2 cellular contexts compared by ENCODE assay signal in the genomic region with DNA sequence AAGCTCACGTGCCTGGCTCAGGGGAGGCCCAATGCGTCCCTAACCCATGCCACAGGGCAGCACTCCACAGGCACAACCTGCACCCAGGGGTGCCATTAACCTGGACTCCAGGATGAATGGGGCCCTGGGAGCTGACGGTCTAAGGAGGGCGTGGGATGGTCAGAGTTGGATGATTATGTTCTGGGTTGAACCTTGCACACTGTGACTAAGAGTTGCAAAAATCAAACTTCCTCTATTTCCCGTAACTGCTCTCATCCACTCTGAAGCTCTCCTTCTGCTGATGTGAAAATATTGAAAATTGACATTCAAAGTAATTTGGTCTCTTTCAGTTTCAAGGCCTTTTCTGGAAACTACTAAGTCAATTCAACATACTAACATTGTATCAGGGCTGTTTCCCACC. TPM values are rescaled to one million over a fixed set of nuclear protein-coding genes. Genes with fewer than 3 reads are reported as not detected.
"Had no signal": no experiment of that assay in that cellular context is flagged by ENCODE, and none has a peak within 500 bp of the region (broad histone marks: within the 10 kb centered on the region; RNA-seq: fewer than 3 reads in every experiment).

No MANE protein-coding gene starts in this region.

RNA-seq across cellular contexts. Expression of a gene that starts 54.0 kb away (rescaled TPM):
- total RNA-seq: activated CD8-positive, alpha-beta T cell treated with anti-CD3 and anti-CD28 coated beads, Interleukin-2, amount 10 ng/mL, durations not matched to agents 7 days and 5 days; SJCRH30 had no signal
